In genomic region chr1:1630965-1631792, GRCh38 we compare ENCODE assay signal across 9 cellular contexts. TPM values are rescaled to one million over a fixed set of nuclear protein-coding genes. Genes with fewer than 3 reads are reported as not detected.
DNase-seq lines count a peak whose midpoint lies in the region; ATAC-seq and TF ChIP-seq lines count a peak whose summit lies in the region.
"Had no signal": no experiment of that assay in that cellular context is flagged by ENCODE, and none has a peak within 500 bp of the region (broad histone marks: within the 10 kb centered on the region; RNA-seq: fewer than 3 reads in every experiment).

No MANE protein-coding gene starts in this region.

- POLR2A ChIA-PET in activated CD4-positive, alpha-beta memory T cell treated with anti-CD3 and anti-CD28 coated beads, Interleukin-2, amount 10 ng/mL, durations not matched to agents 7 days and 5 days (lab: Charles Lee): interaction anchor here (0.6 to 3.8 kb wide), 6 partner anchors 17 to 148 kb away, joined by 3 to 42 read pairs (median 3); partner anchors contain the start of genes CDK11A and MIB2

- peak overlapping the region; percentile 41 to 55 for H3K4me3 Mint-ChIP-seq in stimulated activated naive B cell treated with anti-CD40 and anti-IgM and Interleukin-4, amounts not matched to agents 10 μg/mL and 1 μg/mL and 100 μg/mL, for 72 hours
- no peak overlapping the region for H3K4me3 Mint-ChIP-seq in activated CD4-positive, alpha-beta memory T cell treated with anti-CD3 and anti-CD28 coated beads, Interleukin-2, amount 10 ng/mL, durations not matched to agents 7 days and 5 days

- peak overlapping the region; percentile 91 for H3K27ac Mint-ChIP-seq in stimulated activated naive B cell treated with anti-CD40 and anti-IgM and Interleukin-4, amounts not matched to agents 10 μg/mL and 1 μg/mL and 100 μg/mL, for 72 hours
- no peak overlapping the region for H3K27ac Mint-ChIP-seq in activated CD4-positive, alpha-beta memory T cell treated with anti-CD3 and anti-CD28 coated beads, Interleukin-2, amount 10 ng/mL, durations not matched to agents 7 days and 5 days

- peaks cover 0 to 3% of the 10 kb centered on the region in 2 donors for H3K4me1 ChIP-seq in ascending aorta
- H3K4me1 ChIP-seq: parathyroid adenoma had no signal

- H3K27ac ChIP-seq in ascending aorta: peak overlapping the region; percentile 60 to 87
- H3K27ac ChIP-seq: parathyroid adenoma had no signal

- H3K9me3 ChIP-seq in ascending aorta: no peaks in the 10 kb centered on the region

- H3K36me3 Mint-ChIP-seq in stimulated activated naive B cell treated with anti-CD40 and anti-IgM and Interleukin-4, amounts not matched to agents 10 μg/mL and 1 μg/mL and 100 μg/mL, for 72 hours: peaks cover 4% of the 10 kb centered on the region in 2 donors
- peaks cover 3% of the 10 kb centered on the region for H3K36me3 Mint-ChIP-seq in activated CD4-positive, alpha-beta memory T cell treated with anti-CD3 and anti-CD28 coated beads, Interleukin-2, amount 10 ng/mL, durations not matched to agents 7 days and 5 days (ENCODE audit: low read depth)

- H3K27me3 ChIP-seq in ascending aorta: no peaks in the 10 kb centered on the region

- H3K9me3 Mint-ChIP-seq in stimulated activated naive B cell treated with anti-CD40 and anti-IgM and Interleukin-4, amounts not matched to agents 10 μg/mL and 1 μg/mL and 100 μg/mL, for 72 hours: peaks cover 0 to 2% of the 10 kb centered on the region in 2 donors
- no peaks in the 10 kb centered on the region for H3K9me3 Mint-ChIP-seq in activated CD4-positive, alpha-beta memory T cell treated with anti-CD3 and anti-CD28 coated beads, Interleukin-2, amount 10 ng/mL, durations not matched to agents 7 days and 5 days

- peaks cover 4 to 5% of the 10 kb centered on the region in 2 donors for H3K4me1 Mint-ChIP-seq in stimulated activated naive B cell treated with anti-CD40 and anti-IgM and Interleukin-4, amounts not matched to agents 10 μg/mL and 1 μg/mL and 100 μg/mL, for 72 hours
- peaks cover 5% of the 10 kb centered on the region for H3K4me1 Mint-ChIP-seq in activated CD4-positive, alpha-beta memory T cell treated with anti-CD3 and anti-CD28 coated beads, Interleukin-2, amount 10 ng/mL, durations not matched to agents 7 days and 5 days

- intact Hi-C loops in ascending aorta (cut with DNase I): no loop called here

- H3K4me3 ChIP-seq in ascending aorta: peak overlapping the region; percentile 48 to 65

- CTCF ChIA-PET in activated CD4-positive, alpha-beta memory T cell treated with anti-CD3 and anti-CD28 coated beads, Interleukin-2, amount 10 ng/mL, durations not matched to agents 7 days and 5 days (lab: Charles Lee): no interaction called here

- ATAC-seq in stimulated activated naive B cell treated with anti-CD40 and anti-IgM and Interleukin-4, amounts not matched to agents 10 μg/mL and 1 μg/mL and 100 μg/mL, for 72 hours (replicated peaks): no peak
- ATAC-seq in GM21619 (IDR thresholded peaks at IDR 0.05; ENCODE audit: unreplicated experiment): no peak

- H3K27me3 Mint-ChIP-seq in stimulated activated naive B cell treated with anti-CD40 and anti-IgM and Interleukin-4, amounts not matched to agents 10 μg/mL and 1 μg/mL and 100 μg/mL, for 72 hours: peaks cover 9 to 11% of the 10 kb centered on the region in 2 donors
- H3K27me3 Mint-ChIP-seq in activated CD4-positive, alpha-beta memory T cell treated with anti-CD3 and anti-CD28 coated beads, Interleukin-2, amount 10 ng/mL, durations not matched to agents 7 days and 5 days: peaks cover 4% of the 10 kb centered on the region

- DNase-seq in DMS153 treated with DMSO at 0.1 percent for 48 hours (lab: John Stamatoyannopoulos, UW; ENCODE audit: unreplicated experiment) (peak; percentile 23), DMS153 (lab: John Stamatoyannopoulos, UW) (no peak), ascending aorta (ENCODE audit: low spot score in 2 of 2) (peak in 1 of 2 donors; percentile 83), iPS-NIHi11 (ENCODE audit: low spot score) (peak; percentile 63)
- no peak for DNase-seq in stimulated activated naive B cell treated with anti-CD40 and anti-IgM and Interleukin-4, amounts not matched to agents 10 μg/mL and 1 μg/mL and 100 μg/mL, for 72 hours
- no peak for DNase-seq in central memory CD4-positive, alpha-beta T cell
- DNase-seq in activated CD4-positive, alpha-beta memory T cell treated with anti-CD3 and anti-CD28 coated beads, Interleukin-2, amount 10 ng/mL, durations not matched to agents 7 days and 5 days: no peak

- no peak for TF ChIP-seq CTCF in ascending aorta (IDR thresholded peaks at IDR 0.05)

- H3K36me3 ChIP-seq in ascending aorta: peaks cover 6 to 22% of the 10 kb centered on the region in 2 donors

RNA-seq across cellular contexts. Expression of gene MMP23B, which starts 0.8 kb away (rescaled TPM):
- 71.3 TPM for total RNA-seq in ascending aorta
- 1 to 10 TPM in 1 of 2 experiments, under 1 TPM in 1; 0.63 to 2.4 TPM for total RNA-seq in activated CD4-positive, alpha-beta memory T cell treated with anti-CD3 and anti-CD28 coated beads, Interleukin-2, amount 10 ng/mL, durations not matched to agents 7 days and 5 days

RNA-seq across cellular contexts. Expression of gene MIB2, which starts 15.9 kb away (rescaled TPM):
- total RNA-seq in ascending aorta: 96.9 TPM
- total RNA-seq in activated CD4-positive, alpha-beta memory T cell treated with anti-CD3 and anti-CD28 coated beads, Interleukin-2, amount 10 ng/mL, durations not matched to agents 7 days and 5 days: 10 to 100 TPM; 37.2 to 37.5 TPM

RNA-seq across cellular contexts. Expression of gene CDK11B, which starts 27.6 kb away (rescaled TPM):
- 24.8 TPM for total RNA-seq in ascending aorta
- 10 to 100 TPM; 32.5 to 32.7 TPM for total RNA-seq in activated CD4-positive, alpha-beta memory T cell treated with anti-CD3 and anti-CD28 coated beads, Interleukin-2, amount 10 ng/mL, durations not matched to agents 7 days and 5 days

RNA-seq across cellular contexts. Expression of gene FNDC10, which starts 31.2 kb away (rescaled TPM):
- 1.8 TPM for total RNA-seq in ascending aorta
- 1 to 10 TPM; 2.6 to 2.7 TPM for total RNA-seq in activated CD4-positive, alpha-beta memory T cell treated with anti-CD3 and anti-CD28 coated beads, Interleukin-2, amount 10 ng/mL, durations not matched to agents 7 days and 5 days

RNA-seq across cellular contexts. Expression of gene SSU72, which starts 56.5 kb away (rescaled TPM):
- 50.1 TPM for total RNA-seq in ascending aorta
- 100 to 1,000 TPM; 111 to 113 TPM for total RNA-seq in activated CD4-positive, alpha-beta memory T cell treated with anti-CD3 and anti-CD28 coated beads, Interleukin-2, amount 10 ng/mL, durations not matched to agents 7 days and 5 days

Comparison
In these comparisons a context has a peak if more than half of its experiments do, and no peak if none do; other contexts are left out.
1. DNase-seq: peak in DMS153 treated with DMSO at 0.1 percent for 48 hours (single experiment) and iPS-NIHi11 (single experiment); none in DMS153 (single experiment), stimulated activated naive B cell treated with anti-CD40 and anti-IgM and Interleukin-4, amounts not matched to agents 10 μg/mL and 1 μg/mL and 100 μg/mL, for 72 hours (single experiment), central memory CD4-positive, alpha-beta T cell (single experiment) and activated CD4-positive, alpha-beta memory T cell treated with anti-CD3 and anti-CD28 coated beads, Interleukin-2, amount 10 ng/mL, durations not matched to agents 7 days and 5 days (single experiment).
2. RNA of gene MMP23B, which starts 0.8 kb away (total RNA-seq): 71.3 TPM in ascending aorta (single experiment); 0.63 to 2.4 TPM in activated CD4-positive, alpha-beta memory T cell treated with anti-CD3 and anti-CD28 coated beads, Interleukin-2, amount 10 ng/mL, durations not matched to agents 7 days and 5 days; every median in the first group is over 10 times any median in the second.